ENCODE assay signal across 8 cellular contexts in genomic region chr19:662962-663681, GRCh38. TPM values are rescaled to one million over a fixed set of nuclear protein-coding genes. Genes with fewer than 3 reads are reported as not detected.
DNase-seq lines count a peak whose midpoint lies in the region; ATAC-seq and TF ChIP-seq lines count a peak whose summit lies in the region.

Gene RNF126, minus strand, starts transcription at chr19:663214. Its CDS starts 93 bp downstream, at chr19:663121.

- DNase-seq in GM04504 (ENCODE audit: low read depth) (peak; percentile 78), NCI-H1436 (lab: John Stamatoyannopoulos, UW) (peak; percentile 83), T-cell (peak; percentile 82 to 97 (median 92)), adipocyte (ENCODE audit: low read depth) (peak; percentile 97), cardiac septum (ENCODE audit: low spot score) (peak; percentile 97), pons (ENCODE audit: low spot score) (peak; percentile 82), tibial nerve (ENCODE audit: low spot score in 2 of 2) (peak; percentile 94 to 96)

- H3K4me1 ChIP-seq in adipocyte (ENCODE audit: control insufficient read depth, insufficient read depth, low read length) (peaks cover 59% of the 10 kb centered on the region), tibial nerve (peaks cover 3 to 62% (median 53%) of the 10 kb centered on the region in 4 donors)

- H3K27me3 Mint-ChIP-seq in T-cell = no peaks in the 10 kb centered on the region

- no peaks in the 10 kb centered on the region for H3K36me3 ChIP-seq in adipocyte (ENCODE audit: control insufficient read depth, insufficient read depth, low read length, severe bottlenecking)
- H3K36me3 ChIP-seq in tibial nerve = peaks cover 0 to 10% (median 0%) of the 10 kb centered on the region in 3 donors

- peak within 1 kb of the TSS; percentile 97 for H3K27ac Mint-ChIP-seq in T-cell

- H3K9me3 Mint-ChIP-seq in T-cell = no peaks in the 10 kb centered on the region

- 1 to 5% methylated on average over 14 to 35 of the region's 97 CpGs for WGBS in tibial nerve, 2 donors

- intact Hi-C loops in cardiac septum (cut with DNase I) = loop anchor here (5.0 kb wide), 1 partner anchor 91 kb away; the partner anchor contains the start of gene BSG

- CTCF ChIA-PET in T-cell (lab: Charles Lee) = interaction anchor here in 1 of 2 donors (0.6 to 0.7 kb wide), 5 partner anchors 27 to 762 kb away, joined by 3 to 5 read pairs (median 3); partner anchors contain the start of genes BSG and PTBP1

- peak; percentile 29 to 74 for TF ChIP-seq POLR2A in tibial nerve (IDR thresholded peaks at IDR 0.05)

- peak within 1 kb of the TSS; percentile 90 to 96 (median 95) for H3K27ac ChIP-seq in tibial nerve

- peaks cover 2% of the 10 kb centered on the region for H3K36me3 Mint-ChIP-seq in T-cell

- peak within 1 kb of the TSS; percentile 95 to 98 (median 96) for H3K4me3 Mint-ChIP-seq in T-cell

- H3K4me3 ChIP-seq in adipocyte (ENCODE audit: low read length) (peak within 1 kb of the TSS; percentile 91), tibial nerve (peak within 1 kb of the TSS; percentile 77 to 100 (median 98))

- H3K9me3 ChIP-seq in adipocyte (ENCODE audit: control insufficient read depth, low read length) (no peaks in the 10 kb centered on the region), tibial nerve (no peaks in the 10 kb centered on the region)

- peak in 2 of 5 experiments; percentile 18 to 48 for TF ChIP-seq CTCF in tibial nerve (IDR thresholded peaks at IDR 0.05)

- TF ChIP-seq EP300 in tibial nerve (IDR thresholded peaks at IDR 0.05) = peak in 1 of 2 donors; percentile 75

- ATAC-seq in HG02623 (IDR thresholded peaks at IDR 0.05; ENCODE audit: unreplicated experiment) (peak; percentile 60), T-cell (replicated peaks in 1 of 4) (peak; percentile 51 to 71 (median 59))

- H3K9ac ChIP-seq in adipocyte (ENCODE audit: low read length) = peak within 1 kb of the TSS; percentile 97

- peaks cover 35 to 47% (median 46%) of the 10 kb centered on the region in 3 donors for H3K4me1 Mint-ChIP-seq in T-cell

- POLR2A ChIA-PET in T-cell (lab: Charles Lee) = interaction anchor here in 1 of 2 donors (0.8 kb wide), 1 partner anchor 80 kb away, joined by 4 read pairs; no protein-coding TSS in a partner anchor

- no peaks in the 10 kb centered on the region for H3K27me3 ChIP-seq in adipocyte (replicated peaks; ENCODE audit: control insufficient read depth, insufficient read depth, low read length)
- no peaks in the 10 kb centered on the region for H3K27me3 ChIP-seq in tibial nerve

RNA-seq across cellular contexts. Expression of gene RNF126, which starts in this region (rescaled TPM):
- total RNA-seq in T-cell (100 to 1,000 TPM in 4 of 5 donors, 10 to 100 TPM in 1; 98.8 to 139 (median 118) TPM), cardiac septum (31.4 TPM), tibial nerve (10 to 100 TPM; 38.0 to 90.9 (median 55.3) TPM)

Comparison
In these comparisons a context has a peak if more than half of its experiments do, and no peak if none do; other contexts are left out.
1. Peak in every context shown above with its lines: DNase-seq, ATAC-seq, H3K4me3 ChIP-seq and H3K27ac ChIP-seq.